8 cellular contexts compared by ENCODE assay signal in genomic region chr6:17281497-17282481, GRCh38. TPM values are rescaled to one million over a fixed set of nuclear protein-coding genes. Genes with fewer than 3 reads are reported as not detected.
DNase-seq lines count a peak whose midpoint lies in the region; ATAC-seq, FAIRE-seq and TF ChIP-seq lines count a peak whose summit lies in the region.

No MANE protein-coding gene starts in this region.

- no peak for ATAC-seq in GM19395 (IDR thresholded peaks at IDR 0.05; ENCODE audit: unreplicated experiment)

- 0 out of 2 replicates have a peak, but pooled peaks have one; percentile 6 for TF ChIP-seq CTCF in VCaP (conservative IDR thresholded peaks at IDR 0.05)
- no peak for TF ChIP-seq CTCF in fibroblast of villous mesenchyme (IDR thresholded peaks at IDR 0.05; ENCODE audit: insufficient read depth, low read depth, low read length)
- TF ChIP-seq CTCF in neutrophil (IDR thresholded peaks at IDR 0.05): no peak

- H3K4me1 ChIP-seq in neutrophil (ENCODE audit: control insufficient read depth in 1 of 2, insufficient read depth in 1 of 2, low read depth in 1 of 2, low read length in 1 of 2): peaks cover 6 to 19% of the 10 kb centered on the region in 2 experiments

- H3K4me3 ChIP-seq in fibroblast of villous mesenchyme (ENCODE audit: low read depth, low read length) (peak overlapping the region; percentile 75), neutrophil (ENCODE audit: low read depth in 1 of 2, low read length in 1 of 2) (peak overlapping the region; percentile 42 to 57)

- H3K27ac ChIP-seq in VCaP (peak overlapping the region; percentile 45; the same call in 1 of the 2 replicates), neutrophil (no peak overlapping the region)

- no peak for FAIRE-seq in RCC 7860 (lab: Jason Lieb, UNC)

- H3K27me3 ChIP-seq in neutrophil: peaks cover 99% of the 10 kb centered on the region

- no peaks in the 10 kb centered on the region for H3K36me3 ChIP-seq in neutrophil

- H3K9me3 ChIP-seq in neutrophil: no peaks in the 10 kb centered on the region

- peak; percentile 3 for DNase-seq in activated CD4-positive, alpha-beta T cell treated with anti-CD3 and anti-CD28 coated beads for 48 hours
- DNase-seq in activated CD4-positive, alpha-beta T cell treated with anti-CD3 and anti-CD28 coated beads, Interleukin-2, amount 50 U/mL, for 48 hours: no peak
- DNase-seq in fibroblast of villous mesenchyme (ENCODE audit: low read depth): no peak
- no peak for DNase-seq in NCI-H1930 (lab: John Stamatoyannopoulos, UW)
- DNase-seq in RCC 7860 (ENCODE audit: low spot score): no peak

RNA-seq across cellular contexts. Expression of gene RBM24, which starts 0.6 kb away (rescaled TPM):
- total RNA-seq in fibroblast of villous mesenchyme: 9.0 and 32.4 TPM in 2 replicates
